ENCODE assay signal across 15 cellular contexts in the genomic region with DNA sequence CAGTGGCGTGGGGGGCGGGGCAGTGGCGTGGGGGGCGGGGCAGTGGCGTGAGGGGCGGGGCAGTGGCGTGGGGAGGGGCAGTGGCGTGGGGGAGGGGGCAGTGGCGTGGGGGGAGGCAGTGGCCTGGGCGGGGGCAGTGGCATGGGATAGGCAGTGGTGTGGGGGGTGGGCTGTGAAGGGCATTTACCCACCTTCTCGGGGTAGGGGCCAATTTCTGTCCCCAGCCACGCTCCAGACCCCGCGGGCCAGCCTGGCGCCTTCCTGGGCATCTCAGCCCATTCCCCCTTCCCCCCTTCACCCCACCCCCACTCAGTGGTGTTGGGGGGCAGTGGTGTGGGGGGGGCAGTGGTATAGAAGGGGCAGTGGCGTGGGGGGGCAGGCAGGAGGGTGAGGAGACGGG.
"Had no signal": no experiment of that assay in that cellular context is flagged by ENCODE, and none has a peak within 500 bp of the region (broad histone marks: within the 10 kb centered on the region; RNA-seq: fewer than 3 reads in every experiment).

No MANE protein-coding gene starts in this region.

- H3K27me3 Mint-ChIP-seq: activated CD4-positive, alpha-beta memory T cell treated with anti-CD3 and anti-CD28 coated beads for 36 hours; activated naive CD8-positive, alpha-beta T cell treated with anti-CD3 and anti-CD28 coated beads for 36 hours; stimulated activated naive CD8-positive, alpha-beta T cell treated with anti-CD3 and anti-CD28 coated beads, Interleukin-15, Interleukin-2, amounts not matched to agents 100 ng/mL and 50 ng/mL, for 24 hours had no signal

- H3K9me3 ChIP-seq: testis had no signal

- H3K36me3 ChIP-seq: left lung, sigmoid colon had no signal

- H3K27me3 ChIP-seq: dorsolateral prefrontal cortex, left lung, sigmoid colon, testis had no signal

- H3K4me3 Mint-ChIP-seq: activated CD4-positive, alpha-beta memory T cell treated with anti-CD3 and anti-CD28 coated beads for 36 hours; activated naive CD8-positive, alpha-beta T cell treated with anti-CD3 and anti-CD28 coated beads for 36 hours; nephron progenitor cell; stimulated activated naive CD8-positive, alpha-beta T cell treated with anti-CD3 and anti-CD28 coated beads, Interleukin-15, Interleukin-2, amounts not matched to agents 100 ng/mL and 50 ng/mL, for 24 hours had no signal

- DNase-seq: activated CD4-positive, alpha-beta memory T cell treated with anti-CD3 and anti-CD28 coated beads for 36 hours; activated gamma-delta T cell treated with Interleukin-2 at 50 U/mL for 16 hours; activated naive CD8-positive, alpha-beta T cell treated with anti-CD3 and anti-CD28 coated beads for 36 hours; activated T-cell treated with anti-CD3 and anti-CD28 coated beads, Interleukin-2, amount 50 U/mL, for 48 hours; dorsolateral prefrontal cortex; foreskin melanocyte; islet precursor cell; left lung; nephron progenitor cell; sigmoid colon; stimulated activated CD4-positive, alpha-beta T cell treated with anti-CD3 and anti-CD28 coated beads, Interleukin-12 subunit alpha, Interleukin-12 subunit beta, amount 100 ng/mL, for 4 hours; stimulated activated CD4-positive, alpha-beta T cell treated with anti-CD3 and anti-CD28 coated beads, Interleukin-2, amount 100 ng/mL, for 48 hours had no signal

- H3K4me3 ChIP-seq: dorsolateral prefrontal cortex, left lung, sigmoid colon had no signal

- H3K27ac ChIP-seq: dorsolateral prefrontal cortex, left lung, testis had no signal

- H3K9me3 Mint-ChIP-seq: stimulated activated naive CD8-positive, alpha-beta T cell treated with anti-CD3 and anti-CD28 coated beads, Interleukin-15, Interleukin-2, amounts not matched to agents 100 ng/mL and 50 ng/mL, for 24 hours had no signal

- ATAC-seq: activated CD4-positive, CD25-positive, alpha-beta regulatory T cell treated with anti-CD3 and anti-CD28 coated beads, Interleukin-2, amount 50 U/mL, for 24 hours; left lung had no signal

- H3K27ac Mint-ChIP-seq: activated CD4-positive, alpha-beta memory T cell treated with anti-CD3 and anti-CD28 coated beads for 36 hours; activated naive CD8-positive, alpha-beta T cell treated with anti-CD3 and anti-CD28 coated beads for 36 hours; nephron progenitor cell had no signal
